ENCODE assay signal across 15 cellular contexts in genomic region chr15:95995375-95996168, GRCh38.
DNase-seq lines count a peak whose midpoint lies in the region; ATAC-seq lines count a peak whose summit lies in the region.
"Had no signal": no experiment of that assay in that cellular context is flagged by ENCODE, and none has a peak within 500 bp of the region (broad histone marks: within the 10 kb centered on the region; RNA-seq: fewer than 3 reads in every experiment).

No MANE protein-coding gene starts in this region.

- ATAC-seq in GM19023 (IDR thresholded peaks at IDR 0.05; ENCODE audit: unreplicated experiment) (no peak), HG02852 (IDR thresholded peaks at IDR 0.05; ENCODE audit: unreplicated experiment) (no peak)

- DNase-seq in EL (peak; percentile 43), M059J (ENCODE audit: low read depth) (peak; percentile 49), dermis blood vessel endothelial cell (peak; percentile 69), lung microvascular endothelial cell (ENCODE audit: low read depth in 2 of 2) (peak; percentile 51 to 65), NCI-H446 treated with DMSO at 0.1 percent for 48 hours (lab: John Stamatoyannopoulos, UW) (no peak), nucleus accumbens (lab: John Stamatoyannopoulos, UW) (no peak)
- DNase-seq: activated CD4-positive, alpha-beta T cell treated with anti-CD3 and anti-CD28 coated beads, Interleukin-2, amount 50 U/mL, for 4 hours; activated naive CD4-positive, alpha-beta T cell; H7; head of caudate nucleus; Kasumi-1; NCI-H1436 treated with DMSO at 0.1 percent for 48 hours; stimulated activated CD4-positive, alpha-beta T cell treated with anti-CD3 and anti-CD28 coated beads, Interleukin-4, amount 100 ng/mL, for 4 hours had no signal

Comparison
In these comparisons a context has a peak if more than half of its experiments do, and no peak if none do; other contexts are left out.
1. DNase-seq: peak in EL (single experiment), M059J (single experiment), dermis blood vessel endothelial cell (single experiment) and lung microvascular endothelial cell (2 of 2); none in NCI-H446 treated with DMSO at 0.1 percent for 48 hours (single experiment) and nucleus accumbens (0 of 56).